Comparison of ENCODE assay signal across 5 cellular contexts in genomic region chr5:85716344-85717202, GRCh38.
"Had no signal": no experiment of that assay in that cellular context is flagged by ENCODE, and none has a peak within 500 bp of the region (broad histone marks: within the 10 kb centered on the region; RNA-seq: fewer than 3 reads in every experiment).

No MANE protein-coding gene starts in this region.

- DNase-seq: H9, HCEC 1CT, KBM-7 had no signal

- H3K4me2 ChIP-seq: GM23338 had no signal

- H3K4me3 ChIP-seq: GM23338 had no signal

- ATAC-seq: GM23338 had no signal

- H3K27ac ChIP-seq: HL-60 had no signal
